Comparison of ENCODE assay signal across 28 cellular contexts in genomic region chr17:72928454-72929136, GRCh38.
DNase-seq lines count a peak whose midpoint lies in the region; ATAC-seq and TF ChIP-seq lines count a peak whose summit lies in the region.
"Had no signal": no experiment of that assay in that cellular context is flagged by ENCODE, and none has a peak within 500 bp of the region (broad histone marks: within the 10 kb centered on the region; RNA-seq: fewer than 3 reads in every experiment).

No MANE protein-coding gene starts in this region.

- TF ChIP-seq CTCF in colonic mucosa (IDR thresholded peaks at IDR 0.05), result no peak
- no peak for TF ChIP-seq CTCF in liver (IDR thresholded peaks at IDR 0.05; ENCODE audit: low read depth, low read length, missing input control)
- TF ChIP-seq CTCF in progenitor cell of endocrine pancreas (IDR thresholded peaks at IDR 0.05; ENCODE audit: unreplicated experiment), result no peak

- intact Hi-C loops in colonic mucosa (cut with DNase I), result no loop called here

- H3K4me1 ChIP-seq in colonic mucosa, result no peaks in the 10 kb centered on the region
- peaks cover 0 to 6% (median 0%) of the 10 kb centered on the region in 4 donors for H3K4me1 ChIP-seq in liver (ENCODE audit: control insufficient read depth in 4 of 4, insufficient read depth in 4 of 4, low read length in 3 of 4)
- H3K4me1 ChIP-seq: A549, SJSA1 had no signal

- H3K9me3 Mint-ChIP-seq in progenitor cell of endocrine pancreas (ENCODE audit: low read depth), result no peaks in the 10 kb centered on the region
- no peaks in the 10 kb centered on the region for H3K9me3 Mint-ChIP-seq in activated CD8-positive, alpha-beta T cell treated with anti-CD3 and anti-CD28 coated beads, Interleukin-2, amount 10 ng/mL, durations not matched to agents 7 days and 5 days (ENCODE audit: insufficient read depth)

- H3K4me1 Mint-ChIP-seq in progenitor cell of endocrine pancreas (ENCODE audit: low read depth), result peaks cover 13% of the 10 kb centered on the region
- peaks cover 13% of the 10 kb centered on the region for H3K4me1 Mint-ChIP-seq in activated CD8-positive, alpha-beta T cell treated with anti-CD3 and anti-CD28 coated beads, Interleukin-2, amount 10 ng/mL, durations not matched to agents 7 days and 5 days (ENCODE audit: low read depth)

- H3K36me3 ChIP-seq in colonic mucosa (no peaks in the 10 kb centered on the region), liver (ENCODE audit: control insufficient read depth in 4 of 4, insufficient read depth in 3 of 4, low read depth in 1 of 4, low read length in 3 of 4) (no peaks in the 10 kb centered on the region)
- H3K36me3 ChIP-seq: SJSA1 had no signal

- CTCF ChIA-PET in activated CD8-positive, alpha-beta T cell treated with anti-CD3 and anti-CD28 coated beads, Interleukin-2, amount 10 ng/mL, durations not matched to agents 7 days and 5 days (lab: Charles Lee), result no interaction called here

- 78% methylated on average over 7 of the region's 7 CpGs for WGBS in liver

- H3K4me3 ChIP-seq in colonic mucosa (no peak overlapping the region), liver (ENCODE audit: low read depth in 1 of 3, low read length in 3 of 3) (no peak overlapping the region)
- H3K4me3 ChIP-seq: A549, SJSA1 had no signal

- H3K9me3 ChIP-seq in colonic mucosa (no peaks in the 10 kb centered on the region), liver (ENCODE audit: control insufficient read depth in 4 of 4, low read length in 3 of 4) (no peaks in the 10 kb centered on the region)
- H3K9me3 ChIP-seq: A549, Caco-2, SJSA1 had no signal

- peak; percentile 46 for DNase-seq in HT-29 (ENCODE audit: low spot score)
- peak; percentile 19 for DNase-seq in colonic mucosa
- no peak for DNase-seq in progenitor cell of endocrine pancreas (ENCODE audit: low spot score, unreplicated experiment)
- DNase-seq in Kasumi-1 (lab: John Stamatoyannopoulos, UW), result no peak
- DNase-seq in NCI-H446 (lab: John Stamatoyannopoulos, UW), result no peak
- no peak for DNase-seq in activated CD8-positive, alpha-beta T cell treated with anti-CD3 and anti-CD28 coated beads, Interleukin-2, amount 10 ng/mL, durations not matched to agents 7 days and 5 days
- no peak for DNase-seq in DMS53 (lab: John Stamatoyannopoulos, UW)
- DNase-seq: AML-193; C1 segment of cervical spinal cord; Caco-2; CD4-positive, alpha-beta memory T cell; DMS 273 treated with DMSO at 0.1 percent for 48 hours; DMS79 treated with DMSO at 0.1 percent for 48 hours; GF-D8; Karpas-422; NCI-H1092 treated with DMSO at 0.1 percent for 48 hours; NCI-H1436; NCI-H187; NCI-H2171 treated with DMSO at 0.1 percent for 48 hours; NCI-H345; NCI-H524 treated with DMSO at 0.1 percent for 48 hours; NCI-H774; PC-3 had no signal

- peak overlapping the region; percentile 40 for H3K27ac Mint-ChIP-seq in progenitor cell of endocrine pancreas
- no peak overlapping the region for H3K27ac Mint-ChIP-seq in activated CD8-positive, alpha-beta T cell treated with anti-CD3 and anti-CD28 coated beads, Interleukin-2, amount 10 ng/mL, durations not matched to agents 7 days and 5 days
- H3K27ac Mint-ChIP-seq: CD4-positive, alpha-beta memory T cell had no signal

- TF ChIP-seq RAD21 in liver (IDR thresholded peaks at IDR 0.05), result no peak

- no peaks in the 10 kb centered on the region for H3K36me3 Mint-ChIP-seq in progenitor cell of endocrine pancreas (ENCODE audit: insufficient read depth)
- H3K36me3 Mint-ChIP-seq in activated CD8-positive, alpha-beta T cell treated with anti-CD3 and anti-CD28 coated beads, Interleukin-2, amount 10 ng/mL, durations not matched to agents 7 days and 5 days (ENCODE audit: low read depth), result no peaks in the 10 kb centered on the region

- POLR2A ChIA-PET in activated CD8-positive, alpha-beta T cell treated with anti-CD3 and anti-CD28 coated beads, Interleukin-2, amount 10 ng/mL, durations not matched to agents 7 days and 5 days (lab: Charles Lee), result no interaction called here

- H3K27ac ChIP-seq in colonic mucosa, result no peak overlapping the region
- no peak overlapping the region for H3K27ac ChIP-seq in liver (ENCODE audit: low read depth in 1 of 2, low read length in 2 of 2)
- H3K27ac ChIP-seq: A549, SJSA1 had no signal

- H3K27me3 Mint-ChIP-seq in progenitor cell of endocrine pancreas, result peaks cover 45% of the 10 kb centered on the region
- no peaks in the 10 kb centered on the region for H3K27me3 Mint-ChIP-seq in activated CD8-positive, alpha-beta T cell treated with anti-CD3 and anti-CD28 coated beads, Interleukin-2, amount 10 ng/mL, durations not matched to agents 7 days and 5 days (ENCODE audit: low read depth)
- H3K27me3 Mint-ChIP-seq: CD4-positive, alpha-beta memory T cell had no signal

- H3K9ac ChIP-seq in colonic mucosa (ENCODE audit: low read depth in 2 of 2, low read length in 2 of 2) (no peak overlapping the region), liver (ENCODE audit: low read depth in 1 of 2, low read length in 2 of 2) (no peak overlapping the region)

- no peak overlapping the region for H3K4me3 Mint-ChIP-seq in progenitor cell of endocrine pancreas (ENCODE audit: low read depth)
- no peak overlapping the region for H3K4me3 Mint-ChIP-seq in activated CD8-positive, alpha-beta T cell treated with anti-CD3 and anti-CD28 coated beads, Interleukin-2, amount 10 ng/mL, durations not matched to agents 7 days and 5 days
- H3K4me3 Mint-ChIP-seq: CD4-positive, alpha-beta memory T cell had no signal

- no peak for ATAC-seq in activated CD8-positive, alpha-beta T cell treated with anti-CD3 and anti-CD28 coated beads, Interleukin-2, amount 10 ng/mL, durations not matched to agents 7 days and 5 days
- ATAC-seq: HCT116, PC-3, Right ventricle myocardium inferior had no signal

- H3K27me3 ChIP-seq in colonic mucosa, result no peaks in the 10 kb centered on the region
- H3K27me3 ChIP-seq in liver (ENCODE audit: control insufficient read depth in 4 of 4, insufficient read depth in 4 of 4, low read length in 3 of 4), result no peaks in the 10 kb centered on the region
- H3K27me3 ChIP-seq: SJSA1 had no signal

TF ChIP-seq in liver, 16 proteins besides CTCF, POLR2A, EP300 and RAD21:
- TF ChIP-seq EGR1 (IDR thresholded peaks at IDR 0.05; ENCODE audit: low read depth in 2 of 2), result no peak
- TF ChIP-seq SP1 (IDR thresholded peaks at IDR 0.05), result no peak
- no peak for TF ChIP-seq ZBTB33 (IDR thresholded peaks at IDR 0.05)
- TF ChIP-seq NR2F2 (IDR thresholded peaks at IDR 0.05), result no peak
- TF ChIP-seq GABPA (IDR thresholded peaks at IDR 0.05 in 1 of 2, conservative IDR thresholded peaks at IDR 0.05 in 1 of 2), result no peak
- no peak for TF ChIP-seq REST (IDR thresholded peaks at IDR 0.05)
- no peak for TF ChIP-seq YY1 (IDR thresholded peaks at IDR 0.05)
- no peak for TF ChIP-seq JUND (IDR thresholded peaks at IDR 0.05)
- TF ChIP-seq MAX (IDR thresholded peaks at IDR 0.05), result no peak
- no peak for TF ChIP-seq FOXA1 (IDR thresholded peaks at IDR 0.05)
- TF ChIP-seq TAF1 (conservative IDR thresholded peaks at IDR 0.05), result no peak
- TF ChIP-seq RXRA (IDR thresholded peaks at IDR 0.05), result no peak
- TF ChIP-seq HNF4G (IDR thresholded peaks at IDR 0.05), result no peak
- peak; percentile 58 for TF ChIP-seq HNF4A (conservative IDR thresholded peaks at IDR 0.05)
- TF ChIP-seq ATF3 (IDR thresholded peaks at IDR 0.05), result peak; percentile 25
- TF ChIP-seq FOXA2 (IDR thresholded peaks at IDR 0.05), result no peak

Comparison
In these comparisons a context has a peak if more than half of its experiments do, and no peak if none do; other contexts are left out.
1. DNase-seq: peak in HT-29 (single experiment) and colonic mucosa (single experiment); none in progenitor cell of endocrine pancreas (single experiment), Kasumi-1 (0 of 2), NCI-H446 (0 of 2), activated CD8-positive, alpha-beta T cell treated with anti-CD3 and anti-CD28 coated beads, Interleukin-2, amount 10 ng/mL, durations not matched to agents 7 days and 5 days (single experiment) and DMS53 (single experiment).